In genomic region chr18:36769611-36770314, GRCh38 we compare ENCODE assay signal across 10 cellular contexts. TPM values are rescaled to one million over a fixed set of nuclear protein-coding genes. Genes with fewer than 3 reads are reported as not detected.
DNase-seq lines count a peak whose midpoint lies in the region; ATAC-seq and TF ChIP-seq lines count a peak whose summit lies in the region.
"Had no signal": no experiment of that assay in that cellular context is flagged by ENCODE, and none has a peak within 500 bp of the region (broad histone marks: within the 10 kb centered on the region; RNA-seq: fewer than 3 reads in every experiment).

No MANE protein-coding gene starts in this region.

- no peaks in the 10 kb centered on the region for H3K9me3 Mint-ChIP-seq in activated naive CD8-positive, alpha-beta T cell treated with anti-CD3 and anti-CD28 coated beads, Interleukin-2, amount 50 U/mL, for 24 hours
- no peaks in the 10 kb centered on the region for H3K9me3 Mint-ChIP-seq in activated naive CD8-positive, alpha-beta T cell treated with anti-CD3 and anti-CD28 coated beads for 36 hours

- H3K79me2 ChIP-seq in smooth muscle cell (ENCODE audit: low read depth): no peaks in the 10 kb centered on the region

- no peaks in the 10 kb centered on the region for H3K4me1 ChIP-seq in smooth muscle cell (ENCODE audit: low read depth)

- H3K9me3 ChIP-seq in smooth muscle cell (replicated peaks; ENCODE audit: low read depth): no peaks in the 10 kb centered on the region

- TF ChIP-seq CTCF in NB4 (IDR thresholded peaks at IDR 0.05; ENCODE audit: low read depth, low read length) (peak; percentile 57), smooth muscle cell (IDR thresholded peaks at IDR 0.05; ENCODE audit: borderline replicate concordance, insufficient read depth, poor library complexity, severe bottlenecking) (peak; percentile 15)

- H3K36me3 ChIP-seq in smooth muscle cell (ENCODE audit: low read depth): no peaks in the 10 kb centered on the region

- no peak for ATAC-seq in activated naive CD8-positive, alpha-beta T cell treated with anti-CD3 and anti-CD28 coated beads, Interleukin-2, amount 50 U/mL, for 24 hours
- ATAC-seq in HG03175 (IDR thresholded peaks at IDR 0.05; ENCODE audit: unreplicated experiment): no peak
- ATAC-seq in GM21737 (IDR thresholded peaks at IDR 0.05; ENCODE audit: unreplicated experiment): no peak
- ATAC-seq in GM18909 (IDR thresholded peaks at IDR 0.05; ENCODE audit: poor library complexity, unreplicated experiment): no peak

- H3K4me3 ChIP-seq in NB4 (ENCODE audit: low read depth, low read length) (no peak overlapping the region), smooth muscle cell (no peak overlapping the region)

- H4K20me1 ChIP-seq in smooth muscle cell (ENCODE audit: low read depth): no peaks in the 10 kb centered on the region

- no peak overlapping the region for H3K27ac Mint-ChIP-seq in activated naive CD8-positive, alpha-beta T cell treated with anti-CD3 and anti-CD28 coated beads, Interleukin-2, amount 50 U/mL, for 24 hours
- H3K27ac Mint-ChIP-seq in activated naive CD8-positive, alpha-beta T cell treated with anti-CD3 and anti-CD28 coated beads for 36 hours: no peak overlapping the region

- no peak overlapping the region for H3K27ac ChIP-seq in smooth muscle cell (ENCODE audit: low read depth)

- no peak overlapping the region for H2AFZ ChIP-seq in smooth muscle cell (ENCODE audit: low read depth)

- no peak overlapping the region for H3K4me3 Mint-ChIP-seq in activated naive CD8-positive, alpha-beta T cell treated with anti-CD3 and anti-CD28 coated beads, Interleukin-2, amount 50 U/mL, for 24 hours
- no peak overlapping the region for H3K4me3 Mint-ChIP-seq in activated naive CD8-positive, alpha-beta T cell treated with anti-CD3 and anti-CD28 coated beads for 36 hours

- H3K27me3 Mint-ChIP-seq in activated naive CD8-positive, alpha-beta T cell treated with anti-CD3 and anti-CD28 coated beads, Interleukin-2, amount 50 U/mL, for 24 hours: peaks cover 2% of the 10 kb centered on the region
- H3K27me3 Mint-ChIP-seq in activated naive CD8-positive, alpha-beta T cell treated with anti-CD3 and anti-CD28 coated beads for 36 hours: peaks cover 6% of the 10 kb centered on the region

- H3K9ac ChIP-seq in smooth muscle cell (ENCODE audit: low read depth): no peak overlapping the region

- 71% methylated on average over 6 of the region's 6 CpGs for WGBS in smooth muscle cell (ENCODE audit: low lambda C conversion rate)

- no peaks in the 10 kb centered on the region for H3K27me3 ChIP-seq in smooth muscle cell (ENCODE audit: low read depth)

- H3K36me3 Mint-ChIP-seq in activated naive CD8-positive, alpha-beta T cell treated with anti-CD3 and anti-CD28 coated beads, Interleukin-2, amount 50 U/mL, for 24 hours (ENCODE audit: low read depth): no peaks in the 10 kb centered on the region
- H3K36me3 Mint-ChIP-seq in activated naive CD8-positive, alpha-beta T cell treated with anti-CD3 and anti-CD28 coated beads for 36 hours: peaks cover 1% of the 10 kb centered on the region

- no peaks in the 10 kb centered on the region for H3F3A ChIP-seq in smooth muscle cell (ENCODE audit: low read depth)

- peak; percentile 21 for DNase-seq in activated naive CD8-positive, alpha-beta T cell treated with anti-CD3 and anti-CD28 coated beads, Interleukin-2, amount 50 U/mL, for 24 hours
- no peak for DNase-seq in activated naive CD8-positive, alpha-beta T cell treated with anti-CD3 and anti-CD28 coated beads for 36 hours
- DNase-seq in NB4 (ENCODE audit: low read depth) (peak; percentile 26), erythroblast (lab: John Stamatoyannopoulos, UW) (peak; percentile 64 to 77), smooth muscle cell (lab: John Stamatoyannopoulos, UW; ENCODE audit: unreplicated experiment) (no peak)
- DNase-seq: DMS79 treated with DMSO at 0.1 percent for 48 hours, NCI-H345 had no signal

- peaks cover 7% of the 10 kb centered on the region for H3K4me1 Mint-ChIP-seq in activated naive CD8-positive, alpha-beta T cell treated with anti-CD3 and anti-CD28 coated beads, Interleukin-2, amount 50 U/mL, for 24 hours
- H3K4me1 Mint-ChIP-seq in activated naive CD8-positive, alpha-beta T cell treated with anti-CD3 and anti-CD28 coated beads for 36 hours: no peaks in the 10 kb centered on the region

- H3K4me2 ChIP-seq in smooth muscle cell: no peak overlapping the region

- TF ChIP-seq POLR2A in NB4 (IDR thresholded peaks at IDR 0.05; ENCODE audit: extremely low read depth, insufficient read length): no peak
- no peak for TF ChIP-seq POLR2A in erythroblast (IDR thresholded peaks at IDR 0.05; ENCODE audit: low read length)

RNA-seq across cellular contexts. Expression of gene TPGS2, which starts 59.0 kb away (rescaled TPM):
- total RNA-seq in activated naive CD8-positive, alpha-beta T cell treated with anti-CD3 and anti-CD28 coated beads for 36 hours: 10 to 100 TPM; 77.3 to 83.2 TPM
- total RNA-seq in smooth muscle cell: 106 and 157 TPM in 2 replicates
- polyA plus RNA-seq in smooth muscle cell: 96.5 and 99.2 TPM in 2 replicates

RNA-seq across cellular contexts. Expression of gene KIAA1328, which starts 59.2 kb away (rescaled TPM):
- 1 to 10 TPM; 5.0 to 5.6 TPM for total RNA-seq in activated naive CD8-positive, alpha-beta T cell treated with anti-CD3 and anti-CD28 coated beads for 36 hours
- total RNA-seq in smooth muscle cell: 11.7 and 15.6 TPM in 2 replicates
- polyA plus RNA-seq in smooth muscle cell: 2.2 and 3.9 TPM in 2 replicates

Comparison
In these comparisons a context has a peak if more than half of its experiments do, and no peak if none do; other contexts are left out.
1. DNase-seq: peak in activated naive CD8-positive, alpha-beta T cell treated with anti-CD3 and anti-CD28 coated beads, Interleukin-2, amount 50 U/mL, for 24 hours (single experiment), NB4 (single experiment) and erythroblast (2 of 2); none in activated naive CD8-positive, alpha-beta T cell treated with anti-CD3 and anti-CD28 coated beads for 36 hours (single experiment) and smooth muscle cell (single experiment).